In genomic region chr6:150881911-150882481, GRCh38 we compare ENCODE assay signal across 8 cellular contexts. TPM values are rescaled to one million over a fixed set of nuclear protein-coding genes. Genes with fewer than 3 reads are reported as not detected.
DNase-seq lines count a peak whose midpoint lies in the region; ATAC-seq, FAIRE-seq and TF ChIP-seq lines count a peak whose summit lies in the region.
"Had no signal": no experiment of that assay in that cellular context is flagged by ENCODE, and none has a peak within 500 bp of the region (broad histone marks: within the 10 kb centered on the region; RNA-seq: fewer than 3 reads in every experiment).

No MANE protein-coding gene starts in this region.

- peak; percentile 84 for FAIRE-seq in HepG2 (lab: Jason Lieb, UNC)

- H3K27ac ChIP-seq in HepG2 (ENCODE audit: extremely low read length, insufficient read depth, low read length), result peak overlapping the region; percentile 64
- H3K27ac ChIP-seq in upper lobe of right lung, result peak overlapping the region; percentile 17

- TF ChIP-seq EP300 in HepG2 (IDR thresholded peaks at IDR 0.05; ENCODE audit: low read depth in 2 of 2, low read length in 2 of 2) (no peak), HepG2 (CRISPR knock-in tag; IDR thresholded peaks at IDR 0.05; ENCODE audit: borderline replicate concordance) (no peak)

- no peak overlapping the region for H2AFZ ChIP-seq in HepG2 (ENCODE audit: low read length)

- CTCF ChIA-PET in HepG2 (lab: Yijun Ruan, JAX; ENCODE audit: low intra/inter-chr PET ratio, low total read pairs), result no interaction called here

- H3K36me3 ChIP-seq in HepG2 (replicated peaks in 1 of 2; ENCODE audit: control insufficient read depth in 1 of 2, insufficient read depth in 2 of 2, low read length in 2 of 2), result peaks cover 15 to 54% of the 10 kb centered on the region in 2 experiments
- H3K36me3 ChIP-seq in upper lobe of right lung, result peaks cover 2% of the 10 kb centered on the region

- no TSS peak for BruUV-seq in HepG2 (replicated peaks; lab: Mats Ljungman, UMichigan)

- H3K9me3 ChIP-seq in HepG2 (ENCODE audit: low read length) (no peaks in the 10 kb centered on the region), upper lobe of right lung (no peaks in the 10 kb centered on the region)

- peak overlapping the region in 1 of 3 experiments; percentile 0; a peak in 1 of 6 replicates for H3K4me3 ChIP-seq in HepG2 (replicated peaks in 1 of 3; ENCODE audit: insufficient read depth in 1 of 3, low read depth in 2 of 3, low read length in 3 of 3)
- no peak overlapping the region for H3K4me3 ChIP-seq in upper lobe of right lung

- peak; percentile 81 for DNase-seq in NCI-H146 (lab: John Stamatoyannopoulos, UW)
- DNase-seq in cerebellar cortex (ENCODE audit: low spot score), result peak; percentile 98
- DNase-seq in HepG2 (ENCODE audit: low spot score), result peak; percentile 97
- no peak for DNase-seq in upper lobe of right lung
- DNase-seq in activated T-cell treated with anti-CD3 and anti-CD28 coated beads, Interleukin-2, amount 50 U/mL, for 1 hour, result no peak
- DNase-seq in Kasumi-1 (lab: John Stamatoyannopoulos, UW), result no peak
- no peak for DNase-seq in GM20000 (ENCODE audit: low spot score)
- DNase-seq: activated effector memory CD4-positive, alpha-beta T cell treated with Interleukin-2 at 50 U/mL for 16 hours had no signal

- peaks cover 4% of the 10 kb centered on the region; the same call in 1 of the 2 replicates for H4K20me1 ChIP-seq in HepG2 (ENCODE audit: insufficient read depth, low read length)

- 0% methylated on average over 3 of the region's 3 CpGs for WGBS in HepG2 (ENCODE audit: low lambda C conversion rate)

- no peak for TF ChIP-seq POLR2A in HepG2 (IDR thresholded peaks at IDR 0.05; ENCODE audit: insufficient read depth in 1 of 2, low read depth in 2 of 2, low read length in 2 of 2)

- H3K27me3 ChIP-seq in HepG2 (ENCODE audit: control insufficient read depth in 1 of 2, insufficient read depth in 2 of 2, low read length in 2 of 2), result no peaks in the 10 kb centered on the region
- H3K27me3 ChIP-seq in upper lobe of right lung, result no peaks in the 10 kb centered on the region

- intact Hi-C loops in HepG2 (cut with micrococcal nuclease; ENCODE audit: unreplicated experiment) (no loop called here), upper lobe of right lung (cut with DNase I) (no loop called here)

- in situ Hi-C loops in HepG2 (cut with HindIII; ENCODE audit: extremely low pct_ligation_motif_present, low pct_unique_long_range_greater_than_20kb), result no loop called here

- H3K4me1 ChIP-seq in HepG2 (ENCODE audit: insufficient read depth, low read length) (peaks cover 57% of the 10 kb centered on the region), upper lobe of right lung (peaks cover 24% of the 10 kb centered on the region)

- TF ChIP-seq CTCF in HepG2 (CRISPR knock-in tag; IDR thresholded peaks at IDR 0.05), result no peak; the same call in 1 of the 2 replicates
- no peak for TF ChIP-seq CTCF in upper lobe of right lung (IDR thresholded peaks at IDR 0.05)
- no peak for TF ChIP-seq CTCF in GM20000 (IDR thresholded peaks at IDR 0.05; ENCODE audit: extremely low read depth, missing control alignments)

- peak overlapping the region; percentile 41 for H3K9ac ChIP-seq in HepG2 (ENCODE audit: insufficient read depth, low read depth, low read length)

- ATAC-seq in HepG2 (peak; percentile 92), upper lobe of right lung (peak; percentile 83)

- no peak for TF ChIP-seq RAD21 in HepG2 (CRISPR knock-in tag; IDR thresholded peaks at IDR 0.05)

- H3K4me2 ChIP-seq in HepG2 (ENCODE audit: low read depth, low read length), result peak overlapping the region; percentile 38

- H3K79me2 ChIP-seq in HepG2 (ENCODE audit: insufficient read depth, low read length), result peaks cover 21% of the 10 kb centered on the region

- POLR2A ChIA-PET in HepG2 (lab: Yijun Ruan, JAX), result interaction anchor here (0.8 to 1.3 kb wide), 4 partner anchors 16 to 508 kb away, joined by 3 to 8 read pairs (median 3); partner anchors contain the start of gene MTHFD1L

TF ChIP-seq in HepG2, 621 proteins besides CTCF, POLR2A, EP300 and RAD21 (continues in another document):
- TF ChIP-seq HNRNPK (IDR thresholded peaks at IDR 0.05; ENCODE audit: low read depth, low read length, poor library complexity, severe bottlenecking) (no peak), LCORL (IDR thresholded peaks at IDR 0.05) (peak; percentile 11; the same call in 1 of the 2 replicates), LCORL (CRISPR knock-in tag; IDR thresholded peaks at IDR 0.05) (peak; percentile 78), ZBTB42 (CRISPR knock-in tag; IDR thresholded peaks at IDR 0.05) (no peak), ZNF678 (CRISPR knock-in tag; IDR thresholded peaks at IDR 0.05) (no peak), ZSCAN9 (CRISPR knock-in tag; IDR thresholded peaks at IDR 0.05; ENCODE audit: borderline replicate concordance) (peak; percentile 100), ZNF644 (CRISPR knock-in tag; IDR thresholded peaks at IDR 0.05; ENCODE audit: low read depth) (peak; percentile 72; the same call in 1 of the 2 replicates), ZNF781 (CRISPR knock-in tag; IDR thresholded peaks at IDR 0.05; ENCODE audit: borderline replicate concordance, not compliant biosample characterization) (no peak), ZBTB14 (CRISPR knock-in tag; IDR thresholded peaks at IDR 0.05) (no peak), GLI4 (CRISPR knock-in tag; IDR thresholded peaks at IDR 0.05; ENCODE audit: borderline replicate concordance) (no peak), ZNF501 (CRISPR knock-in tag; IDR thresholded peaks at IDR 0.05) (no peak), ZMYM4 (CRISPR knock-in tag; IDR thresholded peaks at IDR 0.05) (no peak), KLF9 (CRISPR knock-in tag; IDR thresholded peaks at IDR 0.05; ENCODE audit: low read depth) (0 out of 2 replicates have a peak, but pooled peaks have one; percentile 29), DMTF1 (CRISPR knock-in tag; IDR thresholded peaks at IDR 0.05) (no peak), HOXA9 (CRISPR knock-in tag; IDR thresholded peaks at IDR 0.05; ENCODE audit: borderline replicate concordance) (no peak)

RNA-seq across cellular contexts. Expression of gene MTHFD1L, which starts 16.5 kb away (rescaled TPM):
- total RNA-seq in HepG2 (2016; rRNA removed; fragmentation: Illumina TruSeq; extraction: Trizol), result 39.6 and 51.1 TPM in 2 replicates
- total RNA-seq in HepG2 (2016; cell fraction: cytosol; rRNA removed; fragmentation: Illumina TruSeq; extraction: Trizol; ENCODE audit: low read depth), result 27.5 and 29.9 TPM in 2 replicates
- 42.1 and 44.4 TPM in 2 replicates for total RNA-seq in HepG2 (2016; cell fraction: insoluble cytoplasmic fraction; rRNA removed; fragmentation: Illumina TruSeq; extraction: Trizol)
- total RNA-seq in HepG2 (2016; cell fraction: membrane; rRNA removed; fragmentation: Illumina TruSeq; extraction: Trizol), result 32.8 and 39.3 TPM in 2 replicates
- total RNA-seq in HepG2 (2016; cell fraction: nucleus; rRNA removed; fragmentation: Illumina TruSeq; extraction: Trizol), result 42.6 and 54.0 TPM in 2 replicates
- 24.0 and 26.4 TPM in 2 replicates for polyA plus RNA-seq in HepG2 (2011; rRNA removed)
- 18.3 and 23.7 TPM in 2 replicates for polyA plus RNA-seq in HepG2 (2011; cell fraction: cytosol; rRNA removed)
- polyA plus RNA-seq in HepG2 (2011; cell fraction: nucleus; rRNA removed), result 27.9 and 29.0 TPM in 2 replicates
- polyA plus RNA-seq in HepG2 (2012), result 35.8 and 52.4 TPM in 2 replicates
- 35.5 and 38.1 TPM in 2 replicates for polyA plus RNA-seq in HepG2 (2016; cell fraction: cytosol; fragmentation: Illumina TruSeq; extraction: Trizol; ENCODE audit: low read depth)
- 48.1 and 53.8 TPM in 2 replicates for polyA plus RNA-seq in HepG2 (2016; cell fraction: insoluble cytoplasmic fraction; fragmentation: Illumina TruSeq; extraction: Trizol; ENCODE audit: low read depth)
- 34.4 and 35.3 TPM in 2 replicates for polyA plus RNA-seq in HepG2 (2016; cell fraction: membrane; fragmentation: Illumina TruSeq; extraction: Trizol; ENCODE audit: low read depth)
- 40.0 and 44.5 TPM in 2 replicates for polyA plus RNA-seq in HepG2 (2016; cell fraction: nucleus; fragmentation: Illumina TruSeq; extraction: Trizol; ENCODE audit: insufficient read depth, low read depth)
- polyA minus RNA-seq in HepG2 (2011; rRNA and poly(A)+ RNA removed; ENCODE audit: low replicate concordance), result 26.6 and 26.8 TPM in 2 replicates
- 29.7 and 30.9 TPM in 2 replicates for polyA minus RNA-seq in HepG2 (2011; cell fraction: cytosol; rRNA and poly(A)+ RNA removed)
- polyA minus RNA-seq in HepG2 (2011; cell fraction: nucleus; rRNA and poly(A)+ RNA removed), result 73.1 and 90.8 TPM in 2 replicates
- total RNA-seq in upper lobe of right lung, result 27.9 TPM

Comparison
In these comparisons a context has a peak if more than half of its experiments do, and no peak if none do; other contexts are left out.
1. DNase-seq: peak in NCI-H146 (single experiment), cerebellar cortex (single experiment) and HepG2 (single experiment); none in upper lobe of right lung (single experiment), activated T-cell treated with anti-CD3 and anti-CD28 coated beads, Interleukin-2, amount 50 U/mL, for 1 hour (single experiment), Kasumi-1 (0 of 2) and GM20000 (single experiment).